25 cellular contexts compared by ENCODE assay signal in genomic region chr1:245863566-245864184, GRCh38.
"Had no signal": no experiment of that assay in that cellular context is flagged by ENCODE, and none has a peak within 500 bp of the region (broad histone marks: within the 10 kb centered on the region; RNA-seq: fewer than 3 reads in every experiment).

No MANE protein-coding gene starts in this region.

- H3K27me3 ChIP-seq: sigmoid colon, testis, vagina had no signal

- H3K4me3 ChIP-seq: mucosa of descending colon, sigmoid colon, testis, vagina had no signal

- H3K27ac ChIP-seq: sigmoid colon, testis, vagina had no signal

- FAIRE-seq: frontal cortex had no signal

- H3K4me1 ChIP-seq: testis, vagina had no signal

- H3K9me3 Mint-ChIP-seq: activated B cell treated with CpG ODN at 0.5 μM for 24 hours; activated naive CD8-positive, alpha-beta T cell treated with anti-CD3 and anti-CD28 coated beads for 36 hours; T-helper 1 cell treated with Interleukin-12 subunit alpha and Interleukin-12 subunit beta and Interleukin-4 antibody, amounts not matched to agents 30 μg/mL and 1 μg/mL, for 36 hours; type B pancreatic cell had no signal

- H3K4me1 Mint-ChIP-seq: activated B cell treated with CpG ODN at 0.5 μM for 24 hours; activated CD4-positive, alpha-beta T cell treated with anti-CD3 and anti-CD28 coated beads for 36 hours; activated naive CD8-positive, alpha-beta T cell treated with anti-CD3 and anti-CD28 coated beads for 36 hours had no signal

- DNase-seq: activated B cell treated with CpG ODN at 0.5 μM for 24 hours; activated CD4-positive, alpha-beta T cell treated with anti-CD3 and anti-CD28 coated beads for 36 hours; activated CD4-positive, alpha-beta T cell treated with anti-CD3 and anti-CD28 coated beads, Interleukin-2, amount 50 U/mL, for 48 hours; activated CD8-positive, alpha-beta memory T cell treated with anti-CD3 and anti-CD28 coated beads, Interleukin-2, amount 50 U/mL, for 48 hours; activated naive CD4-positive, alpha-beta T cell treated with Interleukin-2 at 50 U/mL for 16 hours; activated naive CD8-positive, alpha-beta T cell treated with anti-CD3 and anti-CD28 coated beads for 36 hours; activated T-cell treated with anti-CD3 and anti-CD28 coated beads, Interleukin-2, amount 50 U/mL, for 48 hours; amniotic stem cell; dermis blood vessel endothelial cell; effector CD8-positive, alpha-beta T cell; hippocampal formation; left cardiac atrium; mesendoderm; mucosa of descending colon; nucleus accumbens; retina; sigmoid colon; stimulated activated CD4-positive, alpha-beta T cell treated with anti-CD3 and anti-CD28 coated beads, Interleukin-2, amount 100 ng/mL, for 48 hours; stimulated activated naive CD4-positive, alpha-beta T cell; T1000; testis had no signal

- H3K27me3 Mint-ChIP-seq: activated B cell treated with CpG ODN at 0.5 μM for 24 hours; activated CD4-positive, alpha-beta T cell treated with anti-CD3 and anti-CD28 coated beads for 36 hours; activated naive CD8-positive, alpha-beta T cell treated with anti-CD3 and anti-CD28 coated beads for 36 hours; type B pancreatic cell had no signal

- H3K36me3 ChIP-seq: sigmoid colon, vagina had no signal

- H3K27ac Mint-ChIP-seq: activated B cell treated with CpG ODN at 0.5 μM for 24 hours; activated CD4-positive, alpha-beta T cell treated with anti-CD3 and anti-CD28 coated beads for 36 hours; activated naive CD8-positive, alpha-beta T cell treated with anti-CD3 and anti-CD28 coated beads for 36 hours; T-helper 1 cell treated with Interleukin-12 subunit alpha and Interleukin-12 subunit beta and Interleukin-4 antibody, amounts not matched to agents 30 μg/mL and 1 μg/mL, for 36 hours; type B pancreatic cell had no signal

- H3K4me3 Mint-ChIP-seq: activated B cell treated with CpG ODN at 0.5 μM for 24 hours; activated CD4-positive, alpha-beta T cell treated with anti-CD3 and anti-CD28 coated beads for 36 hours; activated naive CD8-positive, alpha-beta T cell treated with anti-CD3 and anti-CD28 coated beads for 36 hours; T-helper 1 cell treated with Interleukin-12 subunit alpha and Interleukin-12 subunit beta and Interleukin-4 antibody, amounts not matched to agents 30 μg/mL and 1 μg/mL, for 36 hours; type B pancreatic cell had no signal

- ATAC-seq: activated CD4-positive, alpha-beta T cell treated with anti-CD3 and anti-CD28 coated beads for 36 hours; left cardiac atrium; mucosa of descending colon had no signal

- H3K9me3 ChIP-seq: mucosa of descending colon, sigmoid colon, testis, vagina had no signal
